Comparison of ENCODE assay signal across 8 cellular contexts in genomic region chr19:29941828-29942403, GRCh38. TPM values are rescaled to one million over a fixed set of nuclear protein-coding genes. Genes with fewer than 3 reads are reported as not detected.
A peak's percentile ranks its signal among the peaks of the same experiment; 100 is the strongest.
DNase-seq lines count a peak whose midpoint lies in the region; ATAC-seq, FAIRE-seq and TF ChIP-seq lines count a peak whose summit lies in the region.

TSS of gene URI1 (plus strand) at chr19:29942239. CDS start at chr19:29942548, 309 bp downstream.

- H3K4me3 Mint-ChIP-seq in CD8-positive, alpha-beta T cell = peak within 1 kb of the TSS; percentile 97

- peak within 1 kb of the TSS; percentile 52 for H3K56ac ChIP-seq in H1 (replicated peaks; ENCODE audit: insufficient read length, low read depth, low read length)

- peak within 1 kb of the TSS; percentile 59 for H3K27ac ChIP-seq in CD8-positive, alpha-beta T cell (ENCODE audit: low read depth, low read length)
- no peak within 1 kb of the TSS for H3K27ac ChIP-seq in H1 (ENCODE audit: low read depth, low read length)

- peaks cover 3% of the 10 kb centered on the region for H3K79me1 ChIP-seq in H1 (ENCODE audit: low read depth, low read length)

- H4K5ac ChIP-seq in H1 (ENCODE audit: insufficient read length, low read depth, low read length) = peak within 1 kb of the TSS; percentile 13

- H3K23me2 ChIP-seq in H1 (ENCODE audit: low read depth, low read length) = peaks cover 2% of the 10 kb centered on the region; the same call in 1 of the 2 replicates

- peaks cover 3% of the 10 kb centered on the region for H3K27me3 Mint-ChIP-seq in CD8-positive, alpha-beta T cell (ENCODE audit: low read depth)

- no peak within 1 kb of the TSS for H3K14ac ChIP-seq in H1 (ENCODE audit: insufficient read length)

- TF ChIP-seq POLR2A in H1 (IDR thresholded peaks at IDR 0.05; ENCODE audit: control extremely low read depth in 1 of 2, low read depth in 2 of 2, low read length in 2 of 2) = peak in 1 of 2 experiments; percentile 56; a peak in 1 of 3 replicates

- CTCF ChIA-PET in CD8-positive, alpha-beta T cell (lab: Charles Lee) = interaction anchor here (0.6 to 1.3 kb wide), 5 partner anchors 16 to 261 kb away, joined by 3 read pairs; no protein-coding TSS in a partner anchor
- CTCF ChIA-PET in activated CD8-positive, alpha-beta memory T cell treated with anti-CD3 and anti-CD28 coated beads for 36 hours (lab: Charles Lee) = interaction anchor here (0.5 to 1.1 kb wide), 4 partner anchors 57 to 88 kb away, joined by 3 to 4 read pairs (median 4); no protein-coding TSS in a partner anchor
- CTCF ChIA-PET in H1 (lab: Charles Lee; ENCODE audit: partially characterized antibody) = interaction anchor here (0.6 to 2.2 kb wide), 3 partner anchors 35 to 58 kb away, joined by 3 to 6 read pairs (median 3); no protein-coding TSS in a partner anchor

- H3K4me1 ChIP-seq in CD8-positive, alpha-beta T cell (ENCODE audit: insufficient read depth, low read length) = peaks cover 40% of the 10 kb centered on the region
- no peaks in the 10 kb centered on the region for H3K4me1 ChIP-seq in H1 (replicated peaks in 1 of 4; ENCODE audit: control insufficient read depth in 3 of 4, insufficient read depth in 4 of 4, low read length in 3 of 4)

- peak within 1 kb of the TSS; percentile 34 for H2BK15ac ChIP-seq in H1 (ENCODE audit: low read length)

- no peak for TF ChIP-seq RAD21 in H1 (IDR thresholded peaks at IDR 0.05 in 1 of 2, conservative IDR thresholded peaks at IDR 0.05 in 1 of 2; ENCODE audit: low read depth in 2 of 2, low read length in 2 of 2)

- TF ChIP-seq EP300 in H1 (IDR thresholded peaks at IDR 0.05; ENCODE audit: borderline replicate concordance in 1 of 2, low read depth in 2 of 2, low read length in 2 of 2) = no peak

- WGBS in H1 (ENCODE audit: extremely low coverage in 1 of 2, insufficient coverage in 1 of 2, insufficient read length in 1 of 2, insufficient replicate concordance in 2 of 2, low coverage in 1 of 2, low lambda C conversion rate in 2 of 2, missing lambda C conversion rate in 1 of 2), 2 experiments = 4% methylated on average over 22 of the region's 59 CpGs; no CpG with 5 or more reads in 1 of the 2 experiments

- H3K36me3 ChIP-seq in CD8-positive, alpha-beta T cell (ENCODE audit: insufficient read depth, low read length) = no peaks in the 10 kb centered on the region
- no peaks in the 10 kb centered on the region for H3K36me3 ChIP-seq in H1 (ENCODE audit: control insufficient read depth in 2 of 4, insufficient read depth in 4 of 4, low read length in 3 of 4)

- no peak for TF ChIP-seq CTCF in CD8-positive, alpha-beta T cell (IDR thresholded peaks at IDR 0.05)
- no peak for TF ChIP-seq CTCF in H1 (IDR thresholded peaks at IDR 0.05; ENCODE audit: control extremely low read depth in 1 of 3, insufficient read depth in 1 of 3, low read depth in 1 of 3, low read length in 3 of 3)

- peaks cover 47% of the 10 kb centered on the region for H3K4me1 Mint-ChIP-seq in CD8-positive, alpha-beta T cell (ENCODE audit: low read depth)

- peak; percentile 92 for ATAC-seq in CD8-positive, alpha-beta T cell
- peak; percentile 80 for ATAC-seq in GM19467 (IDR thresholded peaks at IDR 0.05; ENCODE audit: unreplicated experiment)

- H3K4me3 ChIP-seq in CD8-positive, alpha-beta T cell (ENCODE audit: low read depth, low read length) = peak within 1 kb of the TSS; percentile 81
- H3K4me3 ChIP-seq in H1 (ENCODE audit: extremely low read depth in 1 of 4, insufficient read depth in 2 of 4, low read depth in 3 of 4, low read length in 4 of 4) = peak within 1 kb of the TSS; percentile 57 to 94 (median 73)

- peaks cover 0 to 6% of the 10 kb centered on the region in 2 experiments for H4K20me1 ChIP-seq in H1 (replicated peaks in 1 of 2; ENCODE audit: control insufficient read depth in 1 of 2, insufficient read depth in 2 of 2, low read length in 2 of 2)

- no peaks in the 10 kb centered on the region for H3K27me3 ChIP-seq in CD8-positive, alpha-beta T cell (ENCODE audit: insufficient read depth, low read length)
- H3K27me3 ChIP-seq in H1 (replicated peaks in 1 of 4; ENCODE audit: control insufficient read depth in 3 of 4, extremely low read depth in 1 of 4, insufficient read depth in 3 of 4, low read length in 3 of 4) = peaks cover 0 to 12% (median 9%) of the 10 kb centered on the region in 4 experiments; a peak in 3 of 7 replicates

- H3K4me2 ChIP-seq in H1 (ENCODE audit: insufficient read depth in 1 of 2, low read depth in 2 of 2, low read length in 2 of 2) = peak within 1 kb of the TSS; percentile 54 to 72

- no peak within 1 kb of the TSS; the same call in none of the 2 replicates for H3K18ac ChIP-seq in H1 (ENCODE audit: extremely low read depth, low read length)

- H3K4ac ChIP-seq in H1 (replicated peaks; ENCODE audit: insufficient read length, low read depth, low read length) = peak within 1 kb of the TSS; percentile 5

- peak within 1 kb of the TSS; percentile 42 for H4K91ac ChIP-seq in H1 (replicated peaks; ENCODE audit: insufficient read length, low read length)

- H2AFZ ChIP-seq in H1 (ENCODE audit: low read length) = peak within 1 kb of the TSS; percentile 42; the same call in 1 of the 2 replicates

- no peak within 1 kb of the TSS for H2BK120ac ChIP-seq in H1 (replicated peaks; ENCODE audit: low read depth, low read length)

- peaks cover 6% of the 10 kb centered on the region for H3K36me3 Mint-ChIP-seq in CD8-positive, alpha-beta T cell

- H3K9ac ChIP-seq in H1 (replicated peaks in 1 of 4; ENCODE audit: extremely low read depth in 1 of 4, low read depth in 3 of 4, low read length in 3 of 4) = peak within 1 kb of the TSS; percentile 42 to 62 (median 52); a peak in 6 of 7 replicates

- POLR2A ChIA-PET in CD8-positive, alpha-beta T cell (lab: Charles Lee) = interaction anchor here (0.6 to 2.1 kb wide), 10 partner anchors 19 to 336 kb away, joined by 3 to 8 read pairs (median 5); partner anchors contain the start of gene POP4
- POLR2A ChIA-PET in activated CD8-positive, alpha-beta memory T cell treated with anti-CD3 and anti-CD28 coated beads for 36 hours (lab: Charles Lee) = interaction anchor here (0.5 to 1.4 kb wide), 10 partner anchors 16 to 336 kb away, joined by 3 to 4 read pairs (median 3); partner anchors contain the start of gene POP4
- POLR2A ChIA-PET in H1 (lab: Charles Lee; ENCODE audit: partially characterized antibody) = interaction anchor here (0.6 to 1.4 kb wide), 6 partner anchors 13 to 97 kb away, joined by 3 read pairs; no protein-coding TSS in a partner anchor

- 0 out of 2 replicates have a peak within 1 kb of the TSS, but pooled peaks have one; percentile 62 for H2BK12ac ChIP-seq in H1 (ENCODE audit: low read depth, low read length)

- no peak within 1 kb of the TSS for H2BK20ac ChIP-seq in H1 (ENCODE audit: low read length)

- H3K79me2 ChIP-seq in H1 (ENCODE audit: control insufficient read depth in 1 of 2, insufficient read depth in 2 of 2, low read length in 2 of 2) = peaks cover 9 to 43% of the 10 kb centered on the region in 2 experiments

- peak within 1 kb of the TSS; percentile 71; the same call in 1 of the 2 replicates for H2BK5ac ChIP-seq in H1 (ENCODE audit: low read depth, low read length)

- no peak within 1 kb of the TSS; the same call in none of the 2 replicates for H4K8ac ChIP-seq in H1 (ENCODE audit: extremely low read depth, insufficient read depth, low read length)

- peak within 1 kb of the TSS; percentile 94 for H3K27ac Mint-ChIP-seq in CD8-positive, alpha-beta T cell

- H2AK5ac ChIP-seq in H1 (ENCODE audit: low read depth, low read length) = no peak within 1 kb of the TSS

- intact Hi-C loops in CD8-positive, alpha-beta T cell (cut with DNase I, micrococcal nuclease) = loop anchor here (1.0 to 5.0 kb wide), 10 partner anchors 35 to 729 kb away; partner anchors contain the start of genes CCNE1 (in 2 of the 2), POP4 (in 2 of the 2), UQCRFS1 (in 2 of the 2) and C19orf12 (in 1 of the 2)

- no peak for FAIRE-seq in H1 (lab: Jason Lieb, UNC)

- peaks cover 5% of the 10 kb centered on the region for H3K9me3 Mint-ChIP-seq in CD8-positive, alpha-beta T cell

- peak; percentile 87 to 98 (median 92) for DNase-seq in CD8-positive, alpha-beta T cell
- peak; percentile 14 for DNase-seq in HS-5 (ENCODE audit: low read depth)
- DNase-seq in NK-92 treated with Interleukin-12 subunit alpha and Interleukin-12 subunit beta, amount 100 ng/mL, for 24 hours (lab: John Stamatoyannopoulos, UW) = peak; percentile 75
- DNase-seq in H1 (ENCODE audit: low read depth in 1 of 2, low spot score in 2 of 2) = peak; percentile 36 to 98
- DNase-seq in mesenteric fat pad (ENCODE audit: low spot score) = peak; percentile 98
- peak; percentile 94 for DNase-seq in stimulated activated CD8-positive, alpha-beta memory T cell treated with anti-CD3 and anti-CD28 coated beads, Interleukin-12 subunit alpha, Interleukin-12 subunit beta, amount 100 ng/mL, for 4 hours (ENCODE audit: low read depth)

- H3K23ac ChIP-seq in H1 (ENCODE audit: insufficient read length) = no peak within 1 kb of the TSS

- H3K9me3 ChIP-seq in CD8-positive, alpha-beta T cell (ENCODE audit: low read length) = no peaks in the 10 kb centered on the region
- peaks cover 0 to 7% of the 10 kb centered on the region in 2 experiments; a peak in 2 of 4 replicates for H3K9me3 ChIP-seq in H1 (ENCODE audit: insufficient read depth in 2 of 2, low read depth in 1 of 2, low read length in 1 of 2)

TF ChIP-seq in H1, 55 proteins besides CTCF, POLR2A, EP300 and RAD21 (continues in another document):
- TF ChIP-seq MAX (IDR thresholded peaks at IDR 0.05) (peak; percentile 94), TCF12 (IDR thresholded peaks at IDR 0.05; ENCODE audit: low read depth, low read length) (no peak), EGR1 (IDR thresholded peaks at IDR 0.05; ENCODE audit: borderline replicate concordance, low read depth, low read length) (no peak), RBBP5 (IDR thresholded peaks at IDR 0.05; ENCODE audit: borderline replicate concordance, low read depth, low read length) (0 out of 2 replicates have a peak, but pooled peaks have one; percentile 64), PHF8 (conservative IDR thresholded peaks at IDR 0.05; ENCODE audit: low read depth, low read length) (peak; percentile 40), NRF1 (IDR thresholded peaks at IDR 0.05; ENCODE audit: low read depth, low read length) (peak; percentile 25)

RNA-seq across cellular contexts. Expression of gene URI1, which starts in this region (rescaled TPM):
- total RNA-seq in CD8-positive, alpha-beta T cell = 10 to 100 TPM; 51.3 to 56.4 TPM
- total RNA-seq in activated CD8-positive, alpha-beta memory T cell treated with anti-CD3 and anti-CD28 coated beads for 36 hours = 10 to 100 TPM; 67.4 to 69.4 TPM
- total RNA-seq in H1 (2021; fragmentation: NEBNext Ultra II Directional; extraction: Animal tissue kit (Norgen Biotek cat#: 25700)) = 59.3 and 64.3 TPM in 2 replicates
- polyA plus RNA-seq in H1 (2011; rRNA removed) = 15.4 and 27.7 TPM in 2 replicates
- polyA plus RNA-seq in H1 (2011; cell fraction: cytosol; rRNA removed) = 43.2 TPM
- polyA plus RNA-seq in H1 (2011; cell fraction: nucleus; rRNA removed) = 13.8 TPM
- polyA plus RNA-seq in H1 (2012, experiment 1 of 2) = 35.6 to 48.9 TPM (median 37.9 TPM) in 4 replicates
- 11.4 TPM for polyA plus RNA-seq in H1 (2012, experiment 2 of 2)
- polyA plus RNA-seq in H1 (2013, experiment 1 of 2) = 46.8 TPM
- 45.1 TPM for polyA plus RNA-seq in H1 (2013, experiment 2 of 2)
- polyA minus RNA-seq in H1 (2011; rRNA and poly(A)+ RNA removed) = 46.6 and 74.6 TPM in 2 replicates
- polyA minus RNA-seq in H1 (2011; cell fraction: cytosol; rRNA and poly(A)+ RNA removed) = 24.0 TPM
- 83.1 TPM for polyA minus RNA-seq in H1 (2011; cell fraction: nucleus; rRNA and poly(A)+ RNA removed)
- 56.2 TPM for total RNA-seq in mesenteric fat pad

Comparison
In these comparisons a context has a peak if more than half of its experiments do, and no peak if none do; other contexts are left out.
1. DNase-seq: peak in every context shown above with its lines; median percentile 98 in mesenteric fat pad; 94 in stimulated activated CD8-positive, alpha-beta memory T cell treated with anti-CD3 and anti-CD28 coated beads, Interleukin-12 subunit alpha, Interleukin-12 subunit beta, amount 100 ng/mL, for 4 hours; 92 in CD8-positive, alpha-beta T cell; 75 in NK-92 treated with Interleukin-12 subunit alpha and Interleukin-12 subunit beta, amount 100 ng/mL, for 24 hours; 67 in H1; 14 in HS-5.